ENCODE assay signal across 27 cellular contexts in genomic region chr3:171445805-171446204, GRCh38.
"Had no signal": no experiment of that assay in that cellular context is flagged by ENCODE, and none has a peak within 500 bp of the region (broad histone marks: within the 10 kb centered on the region; RNA-seq: fewer than 3 reads in every experiment).

No MANE protein-coding gene starts in this region.

- H3K27me3 ChIP-seq: esophagus squamous epithelium, heart right ventricle, left lung, testis, transverse colon had no signal

- H3K4me1 ChIP-seq: left lung, lower lobe of right lung, testis had no signal

- H3K36me3 Mint-ChIP-seq: natural killer cell treated with Interleukin-12 subunit alpha and Interleukin-12 subunit beta and Interleukin-15 and Interleukin-18, amount 100 ng/mL, for 72 hours had no signal

- H3K9me3 Mint-ChIP-seq: activated CD4-positive, alpha-beta memory T cell treated with anti-CD3 and anti-CD28 coated beads for 36 hours; activated naive CD4-positive, alpha-beta T cell treated with anti-CD3 and anti-CD28 coated beads, Interleukin-2, amount 50 U/mL, for 24 hours; activated T-cell treated with anti-CD3 and anti-CD28 coated beads, Interleukin-2, amount 50 U/mL, for 4 hours; activated T-helper 17 cell treated with anti-CD3 and anti-CD28 coated beads, Interleukin-2, amount 50 U/mL, for 72 hours; natural killer cell treated with Interleukin-12 subunit alpha and Interleukin-12 subunit beta and Interleukin-15 and Interleukin-18, amount 100 ng/mL, for 72 hours had no signal

- DNase-seq: activated CD4-positive, alpha-beta memory T cell treated with anti-CD3 and anti-CD28 coated beads for 36 hours; activated CD4-positive, alpha-beta T cell treated with anti-CD3 and anti-CD28 coated beads for 48 hours; activated CD8-positive, alpha-beta memory T cell treated with anti-CD3 and anti-CD28 coated beads, Interleukin-2, amount 50 U/mL, for 48 hours; activated gamma-delta T cell treated with Interleukin-2 at 50 U/mL for 16 hours; activated T-cell treated with anti-CD3 and anti-CD28 coated beads, Interleukin-2, amount 50 U/mL, for 4 hours; anterior cingulate cortex; dermis blood vessel endothelial cell; effector CD4-positive, alpha-beta T cell; esophagus squamous epithelium; foreskin melanocyte; heart right ventricle; left lung; lower lobe of right lung; mesenchymal stem cell; posterior cingulate gyrus; right cardiac atrium; stimulated activated CD4-positive, alpha-beta T cell treated with anti-CD3 and anti-CD28 coated beads, Interleukin-2, amount 100 ng/mL, for 48 hours; stimulated activated naive CD8-positive, alpha-beta T cell treated with anti-CD3 and anti-CD28 coated beads, Interleukin-15, Interleukin-2, amounts not matched to agents 100 U/mL and 50 U/mL, for 24 hours; testis; transverse colon had no signal

- H3K4me3 ChIP-seq: esophagus squamous epithelium, heart right ventricle, left lung, lower lobe of right lung, testis, transverse colon had no signal

- H3K27ac ChIP-seq: epithelial cell of prostate, esophagus squamous epithelium, heart right ventricle, left lung, lower lobe of right lung, testis, transverse colon had no signal

- H3K9me3 ChIP-seq: esophagus squamous epithelium, heart right ventricle, left lung, lower lobe of right lung, testis, transverse colon had no signal

- ATAC-seq: activated T-cell treated with anti-CD3 and anti-CD28 coated beads, Interleukin-2, amount 50 U/mL, for 4 hours; activated T-helper 17 cell treated with anti-CD3 and anti-CD28 coated beads, Interleukin-2, amount 50 U/mL, for 72 hours; heart right ventricle; left lung; lower lobe of right lung; natural killer cell treated with Interleukin-12 subunit alpha and Interleukin-12 subunit beta and Interleukin-15 and Interleukin-18, amount 100 ng/mL, for 72 hours; right cardiac atrium; stimulated activated naive CD8-positive, alpha-beta T cell treated with anti-CD3 and anti-CD28 coated beads, Interleukin-15, Interleukin-2, amounts not matched to agents 100 U/mL and 50 U/mL, for 24 hours had no signal

- H3K27ac Mint-ChIP-seq: activated CD4-positive, alpha-beta memory T cell treated with anti-CD3 and anti-CD28 coated beads for 36 hours; activated naive CD4-positive, alpha-beta T cell treated with anti-CD3 and anti-CD28 coated beads, Interleukin-2, amount 50 U/mL, for 24 hours; activated T-helper 17 cell treated with anti-CD3 and anti-CD28 coated beads, Interleukin-2, amount 50 U/mL, for 72 hours; natural killer cell treated with Interleukin-12 subunit alpha and Interleukin-12 subunit beta and Interleukin-15 and Interleukin-18, amount 100 ng/mL, for 72 hours had no signal

- H3K36me3 ChIP-seq: esophagus squamous epithelium, heart right ventricle, left lung, lower lobe of right lung, transverse colon had no signal

- H3K4me3 Mint-ChIP-seq: activated CD4-positive, alpha-beta memory T cell treated with anti-CD3 and anti-CD28 coated beads for 36 hours; activated naive CD4-positive, alpha-beta T cell treated with anti-CD3 and anti-CD28 coated beads, Interleukin-2, amount 50 U/mL, for 24 hours; activated T-cell treated with anti-CD3 and anti-CD28 coated beads, Interleukin-2, amount 50 U/mL, for 4 hours; natural killer cell treated with Interleukin-12 subunit alpha and Interleukin-12 subunit beta and Interleukin-15 and Interleukin-18, amount 100 ng/mL, for 72 hours had no signal

- H3K27me3 Mint-ChIP-seq: activated CD4-positive, alpha-beta memory T cell treated with anti-CD3 and anti-CD28 coated beads for 36 hours; activated naive CD4-positive, alpha-beta T cell treated with anti-CD3 and anti-CD28 coated beads, Interleukin-2, amount 50 U/mL, for 24 hours; activated T-helper 17 cell treated with anti-CD3 and anti-CD28 coated beads, Interleukin-2, amount 50 U/mL, for 72 hours; natural killer cell treated with Interleukin-12 subunit alpha and Interleukin-12 subunit beta and Interleukin-15 and Interleukin-18, amount 100 ng/mL, for 72 hours had no signal

- FAIRE-seq: colon, islet of Langerhans, urothelium cell line had no signal
